Comparison of ENCODE assay signal across 8 cellular contexts in genomic region chrY:14340459-14341146, GRCh38.
A peak's percentile ranks its signal among the peaks of the same experiment; 100 is the strongest.
DNase-seq lines count a peak whose midpoint lies in the region; ATAC-seq lines count a peak whose summit lies in the region.

No MANE protein-coding gene starts in this region.

- peak; percentile 71 to 81 for ATAC-seq in activated naive CD4-positive, alpha-beta T cell treated with anti-CD3 and anti-CD28 coated beads, Interleukin-2, amount 50 U/mL, for 72 hours
- ATAC-seq in stimulated activated memory B cell treated with anti-CD40 and anti-IgM and Interleukin-4, amounts not matched to agents 10 μg/mL and 1 μg/mL and 100 μg/mL, for 72 hours, result peak; percentile 87

- H3K9me3 Mint-ChIP-seq in activated naive CD4-positive, alpha-beta T cell treated with anti-CD3 and anti-CD28 coated beads, Interleukin-2, amount 50 U/mL, for 72 hours, result peaks cover 8 to 10% of the 10 kb centered on the region in 2 donors
- H3K9me3 Mint-ChIP-seq in stimulated activated memory B cell treated with anti-CD40 and anti-IgM and Interleukin-4, amounts not matched to agents 10 μg/mL and 1 μg/mL and 100 μg/mL, for 72 hours, result no peaks in the 10 kb centered on the region

- no peaks in the 10 kb centered on the region for H3K27me3 Mint-ChIP-seq in stimulated activated memory B cell treated with anti-CD40 and anti-IgM and Interleukin-4, amounts not matched to agents 10 μg/mL and 1 μg/mL and 100 μg/mL, for 72 hours

- DNase-seq in activated CD4-positive, CD25-positive, alpha-beta regulatory T cell (lab: John Stamatoyannopoulos, UW), result peak in 3 of 4 experiments; percentile 1 to 5 (median 1)
- DNase-seq in activated CD4-positive, CD25-positive, alpha-beta regulatory T cell treated with anti-CD3 and anti-CD28 coated beads, Interleukin-2, amount 50 U/mL, for 72 hours, result no peak
- peak; percentile 4 for DNase-seq in Jurkat, Clone E6-1 (ENCODE audit: low read depth, low spot score)
- DNase-seq in activated naive CD4-positive, alpha-beta T cell treated with anti-CD3 and anti-CD28 coated beads, Interleukin-2, amount 50 U/mL, for 72 hours (ENCODE audit: low spot score in 2 of 2), result peak in 1 of 2 donors; percentile 10
- no peak for DNase-seq in GOT3 (lab: John Stamatoyannopoulos, UW)
- no peak for DNase-seq in AG08396 (ENCODE audit: low spot score)
- no peak for DNase-seq in T-helper 9 cell

- peak overlapping the region; percentile 79 to 87 for H3K27ac Mint-ChIP-seq in activated naive CD4-positive, alpha-beta T cell treated with anti-CD3 and anti-CD28 coated beads, Interleukin-2, amount 50 U/mL, for 72 hours
- H3K27ac Mint-ChIP-seq in stimulated activated memory B cell treated with anti-CD40 and anti-IgM and Interleukin-4, amounts not matched to agents 10 μg/mL and 1 μg/mL and 100 μg/mL, for 72 hours, result peak overlapping the region; percentile 82

- H3K4me3 Mint-ChIP-seq in stimulated activated memory B cell treated with anti-CD40 and anti-IgM and Interleukin-4, amounts not matched to agents 10 μg/mL and 1 μg/mL and 100 μg/mL, for 72 hours, result peak overlapping the region; percentile 40

- no peak overlapping the region for H3K4me3 ChIP-seq in Jurkat, Clone E6-1 (ENCODE audit: low read length)

- peaks cover 6 to 14% of the 10 kb centered on the region in 2 donors for H3K36me3 Mint-ChIP-seq in activated naive CD4-positive, alpha-beta T cell treated with anti-CD3 and anti-CD28 coated beads, Interleukin-2, amount 50 U/mL, for 72 hours
- H3K36me3 Mint-ChIP-seq in stimulated activated memory B cell treated with anti-CD40 and anti-IgM and Interleukin-4, amounts not matched to agents 10 μg/mL and 1 μg/mL and 100 μg/mL, for 72 hours, result no peaks in the 10 kb centered on the region

- H3K4me1 Mint-ChIP-seq in stimulated activated memory B cell treated with anti-CD40 and anti-IgM and Interleukin-4, amounts not matched to agents 10 μg/mL and 1 μg/mL and 100 μg/mL, for 72 hours, result peaks cover 43% of the 10 kb centered on the region

Comparison
In these comparisons a context has a peak if more than half of its experiments do, and no peak if none do; other contexts are left out.
1. DNase-seq: peak in activated CD4-positive, CD25-positive, alpha-beta regulatory T cell (3 of 4) and Jurkat, Clone E6-1 (single experiment); none in activated CD4-positive, CD25-positive, alpha-beta regulatory T cell treated with anti-CD3 and anti-CD28 coated beads, Interleukin-2, amount 50 U/mL, for 72 hours (single experiment), GOT3 (single experiment), AG08396 (single experiment) and T-helper 9 cell (single experiment).